ENCODE assay signal across 15 cellular contexts in genomic region chr1:155179107-155180031, GRCh38. TPM values are rescaled to one million over a fixed set of nuclear protein-coding genes. Genes with fewer than 3 reads are reported as not detected.
DNase-seq lines count a peak whose midpoint lies in the region; ATAC-seq and TF ChIP-seq lines count a peak whose summit lies in the region.
"Had no signal": no experiment of that assay in that cellular context is flagged by ENCODE, and none has a peak within 500 bp of the region (broad histone marks: within the 10 kb centered on the region; RNA-seq: fewer than 3 reads in every experiment).

No MANE protein-coding gene starts in this region.

- H3K27me3 ChIP-seq in tibial artery = peaks cover 0 to 15% of the 10 kb centered on the region in 2 donors

- H3K27ac Mint-ChIP-seq in activated CD4-positive, alpha-beta T cell treated with anti-CD3 and anti-CD28 coated beads for 36 hours = no peak overlapping the region
- no peak overlapping the region for H3K27ac Mint-ChIP-seq in glutamatergic neuron (ENCODE audit: unreplicated experiment)
- H3K27ac Mint-ChIP-seq: activated CD4-positive, alpha-beta memory T cell treated with anti-CD3 and anti-CD28 coated beads, Interleukin-2, amount 10 ng/mL, durations not matched to agents 7 days and 5 days; activated naive CD4-positive, alpha-beta T cell treated with anti-CD3 and anti-CD28 coated beads, Interleukin-2, amount 50 U/mL, for 24 hours had no signal

- no peak for TF ChIP-seq CTCF in glutamatergic neuron (IDR thresholded peaks at IDR 0.05; ENCODE audit: partially characterized antibody, unreplicated experiment)
- TF ChIP-seq CTCF in tibial artery (IDR thresholded peaks at IDR 0.05) = no peak

- peaks cover 0 to 24% (median 4%) of the 10 kb centered on the region in 4 donors for H3K4me1 ChIP-seq in tibial artery

- peaks cover 21% of the 10 kb centered on the region for H3K36me3 Mint-ChIP-seq in activated CD4-positive, alpha-beta T cell treated with anti-CD3 and anti-CD28 coated beads for 36 hours (ENCODE audit: low read depth)
- peaks cover 5% of the 10 kb centered on the region for H3K36me3 Mint-ChIP-seq in glutamatergic neuron (ENCODE audit: unreplicated experiment)

- peak; percentile 4 for DNase-seq in activated CD4-positive, alpha-beta T cell treated with anti-CD3 and anti-CD28 coated beads for 36 hours
- DNase-seq in activated CD4-positive, alpha-beta T cell treated with anti-CD3 and anti-CD28 coated beads for 4 hours = no peak
- DNase-seq in glutamatergic neuron (peak; percentile 7), tibial artery (peak; percentile 15 to 61), NCI-H526 (lab: John Stamatoyannopoulos, UW) (no peak), pons (ENCODE audit: low spot score) (no peak)
- DNase-seq: activated CD4-positive, alpha-beta memory T cell treated with anti-CD3 and anti-CD28 coated beads, Interleukin-2, amount 10 ng/mL, durations not matched to agents 7 days and 5 days; NCI-H1436; NCI-H510A treated with DMSO at 0.1 percent for 48 hours had no signal

- POLR2A ChIA-PET in activated CD4-positive, alpha-beta T cell treated with anti-CD3 and anti-CD28 coated beads for 36 hours (lab: Charles Lee) = no interaction called here

- peaks cover 25% of the 10 kb centered on the region for H3K4me1 Mint-ChIP-seq in activated CD4-positive, alpha-beta T cell treated with anti-CD3 and anti-CD28 coated beads for 36 hours
- H3K4me1 Mint-ChIP-seq in glutamatergic neuron (ENCODE audit: low read depth, unreplicated experiment) = peaks cover 4% of the 10 kb centered on the region

- no peaks in the 10 kb centered on the region for H3K9me3 ChIP-seq in tibial artery
- H3K9me3 ChIP-seq: A549, transverse colon had no signal

- H3K36me3 ChIP-seq in tibial artery = no peaks in the 10 kb centered on the region
- H3K36me3 ChIP-seq: transverse colon had no signal

- intact Hi-C loops in activated CD4-positive, alpha-beta T cell treated with anti-CD3 and anti-CD28 coated beads for 36 hours (cut with DNase I, micrococcal nuclease) = no loop called here
- intact Hi-C loops in tibial artery (cut with DNase I; ENCODE audit: low total_unique reads) = no loop called here

- no peak overlapping the region for H3K4me3 ChIP-seq in tibial artery
- H3K4me3 ChIP-seq: A549, transverse colon had no signal

- H3K9me3 Mint-ChIP-seq in activated CD4-positive, alpha-beta T cell treated with anti-CD3 and anti-CD28 coated beads for 36 hours (ENCODE audit: low read depth) = no peaks in the 10 kb centered on the region
- peaks cover 2% of the 10 kb centered on the region for H3K9me3 Mint-ChIP-seq in glutamatergic neuron (ENCODE audit: unreplicated experiment)
- H3K9me3 Mint-ChIP-seq: activated CD4-positive, alpha-beta memory T cell treated with anti-CD3 and anti-CD28 coated beads, Interleukin-2, amount 10 ng/mL, durations not matched to agents 7 days and 5 days; activated naive CD4-positive, alpha-beta T cell treated with anti-CD3 and anti-CD28 coated beads, Interleukin-2, amount 50 U/mL, for 24 hours; central memory CD8-positive, alpha-beta T cell had no signal

- CTCF ChIA-PET in activated CD4-positive, alpha-beta T cell treated with anti-CD3 and anti-CD28 coated beads for 36 hours (lab: Charles Lee) = interaction anchor here (0.8 to 2.0 kb wide), 3 partner anchors 13 to 71 kb away, joined by 3 to 7 read pairs (median 4); no protein-coding TSS in a partner anchor

- H3K27me3 Mint-ChIP-seq in activated CD4-positive, alpha-beta T cell treated with anti-CD3 and anti-CD28 coated beads for 36 hours = no peaks in the 10 kb centered on the region
- peaks cover 7% of the 10 kb centered on the region for H3K27me3 Mint-ChIP-seq in glutamatergic neuron (ENCODE audit: unreplicated experiment)
- H3K27me3 Mint-ChIP-seq: activated CD4-positive, alpha-beta memory T cell treated with anti-CD3 and anti-CD28 coated beads, Interleukin-2, amount 10 ng/mL, durations not matched to agents 7 days and 5 days; activated naive CD4-positive, alpha-beta T cell treated with anti-CD3 and anti-CD28 coated beads, Interleukin-2, amount 50 U/mL, for 24 hours; central memory CD8-positive, alpha-beta T cell had no signal

- no peak overlapping the region for H3K27ac ChIP-seq in tibial artery
- H3K27ac ChIP-seq: A549, transverse colon had no signal

- ATAC-seq in activated CD4-positive, alpha-beta T cell treated with anti-CD3 and anti-CD28 coated beads for 36 hours = no peak
- ATAC-seq: A549, esophagus mucosa, left ventricle myocardium superior had no signal

- H3K4me3 Mint-ChIP-seq in activated CD4-positive, alpha-beta T cell treated with anti-CD3 and anti-CD28 coated beads for 36 hours = no peak overlapping the region
- H3K4me3 Mint-ChIP-seq in glutamatergic neuron (ENCODE audit: unreplicated experiment) = peak overlapping the region; percentile 69
- H3K4me3 Mint-ChIP-seq: activated CD4-positive, alpha-beta memory T cell treated with anti-CD3 and anti-CD28 coated beads, Interleukin-2, amount 10 ng/mL, durations not matched to agents 7 days and 5 days; activated naive CD4-positive, alpha-beta T cell treated with anti-CD3 and anti-CD28 coated beads, Interleukin-2, amount 50 U/mL, for 24 hours; central memory CD8-positive, alpha-beta T cell had no signal

RNA-seq across cellular contexts. Expression of gene TRIM46, which starts 5.7 kb away (rescaled TPM):
- 1 to 10 TPM; 6.3 to 6.9 TPM for total RNA-seq in activated CD4-positive, alpha-beta T cell treated with anti-CD3 and anti-CD28 coated beads for 36 hours
- 30.4 TPM for total RNA-seq in glutamatergic neuron (ENCODE audit: unreplicated experiment)

RNA-seq across cellular contexts. Expression of gene KRTCAP2, which starts 6.3 kb away (rescaled TPM):
- total RNA-seq in activated CD4-positive, alpha-beta T cell treated with anti-CD3 and anti-CD28 coated beads for 36 hours = 100 to 1,000 TPM; 125 to 300 TPM
- total RNA-seq in glutamatergic neuron (ENCODE audit: unreplicated experiment) = 108 TPM

RNA-seq across cellular contexts. Expression of gene THBS3, which starts 28.3 kb away (rescaled TPM):
- 10 to 100 TPM; 12.8 to 13.7 TPM for total RNA-seq in activated CD4-positive, alpha-beta T cell treated with anti-CD3 and anti-CD28 coated beads for 36 hours
- total RNA-seq in glutamatergic neuron (ENCODE audit: unreplicated experiment) = 377 TPM

RNA-seq across cellular contexts. Expression of gene MTX1, which starts 29.1 kb away (rescaled TPM):
- total RNA-seq in activated CD4-positive, alpha-beta T cell treated with anti-CD3 and anti-CD28 coated beads for 36 hours = 10 to 100 TPM; 52.8 to 52.9 TPM
- total RNA-seq in glutamatergic neuron (ENCODE audit: unreplicated experiment) = 26.1 TPM

RNA-seq across cellular contexts. Expression of gene DPM3, which starts 39.0 kb away (rescaled TPM):
- total RNA-seq in activated CD4-positive, alpha-beta T cell treated with anti-CD3 and anti-CD28 coated beads for 36 hours = 10 to 100 TPM; 29.8 to 34.3 TPM
- total RNA-seq in glutamatergic neuron (ENCODE audit: unreplicated experiment) = 27.7 TPM

Comparison
In these comparisons a context has a peak if more than half of its experiments do, and no peak if none do; other contexts are left out.
1. DNase-seq: peak in activated CD4-positive, alpha-beta T cell treated with anti-CD3 and anti-CD28 coated beads for 36 hours (single experiment), glutamatergic neuron (single experiment) and tibial artery (2 of 2); none in activated CD4-positive, alpha-beta T cell treated with anti-CD3 and anti-CD28 coated beads for 4 hours (0 of 2), NCI-H526 (0 of 2) and pons (single experiment).
2. RNA of gene THBS3, which starts 28.3 kb away (total RNA-seq): 377 TPM in glutamatergic neuron (single experiment); 12.8 to 13.7 TPM in activated CD4-positive, alpha-beta T cell treated with anti-CD3 and anti-CD28 coated beads for 36 hours; every median in the first group is over 10 times any median in the second.